ENCODE assay signal across 10 cellular contexts in genomic region chr6:70957284-70957617, GRCh38. TPM values are rescaled to one million over a fixed set of nuclear protein-coding genes. Genes with fewer than 3 reads are reported as not detected.
DNase-seq lines count a peak whose midpoint lies in the region; ATAC-seq, FAIRE-seq and TF ChIP-seq lines count a peak whose summit lies in the region.
"Had no signal": no experiment of that assay in that cellular context is flagged by ENCODE, and none has a peak within 500 bp of the region (broad histone marks: within the 10 kb centered on the region; RNA-seq: fewer than 3 reads in every experiment).

No MANE protein-coding gene starts in this region.

- H3K4me1 ChIP-seq in astrocyte (ENCODE audit: insufficient read depth, low read length) (peaks cover 14% of the 10 kb centered on the region), smooth muscle cell (ENCODE audit: low read depth) (no peaks in the 10 kb centered on the region)

- H3K27ac ChIP-seq in astrocyte (ENCODE audit: low read depth, low read length), result no peak overlapping the region
- H3K27ac ChIP-seq in smooth muscle cell (ENCODE audit: low read depth), result no peak overlapping the region

- H3K27ac Mint-ChIP-seq in astrocyte (ENCODE audit: unreplicated experiment), result no peak overlapping the region
- H3K27ac Mint-ChIP-seq: activated CD4-positive, alpha-beta T cell treated with anti-CD3 and anti-CD28 coated beads, Interleukin-2, amount 10 ng/mL, durations not matched to agents 24 days and 14 days had no signal

- H3K4me1 Mint-ChIP-seq in astrocyte (ENCODE audit: low read depth, unreplicated experiment), result no peaks in the 10 kb centered on the region

- H3K36me3 ChIP-seq in astrocyte (ENCODE audit: insufficient read depth, low read length) (no peaks in the 10 kb centered on the region), smooth muscle cell (ENCODE audit: low read depth) (no peaks in the 10 kb centered on the region)

- H3K79me2 ChIP-seq in astrocyte (ENCODE audit: insufficient read depth, low read length), result no peaks in the 10 kb centered on the region
- no peaks in the 10 kb centered on the region for H3K79me2 ChIP-seq in smooth muscle cell (ENCODE audit: low read depth)

- ATAC-seq in GM21576 (IDR thresholded peaks at IDR 0.05; ENCODE audit: unreplicated experiment), result no peak

- H3K4me2 ChIP-seq in astrocyte (ENCODE audit: low read length) (peak overlapping the region; percentile 90), smooth muscle cell (peak overlapping the region; percentile 96)

- peaks cover 60% of the 10 kb centered on the region for H3K27me3 Mint-ChIP-seq in astrocyte (ENCODE audit: low read depth, unreplicated experiment)

- H3K4me3 ChIP-seq in astrocyte (ENCODE audit: insufficient read depth, low read depth, low read length), result peak overlapping the region; percentile 53
- H3K4me3 ChIP-seq in smooth muscle cell, result peak overlapping the region; percentile 65

- no peak for TF ChIP-seq CTCF in astrocyte (IDR thresholded peaks at IDR 0.05; ENCODE audit: insufficient read depth, low read depth, low read length)
- TF ChIP-seq CTCF in smooth muscle cell (IDR thresholded peaks at IDR 0.05; ENCODE audit: borderline replicate concordance, insufficient read depth, poor library complexity, severe bottlenecking), result no peak

- H3K9me3 ChIP-seq in astrocyte (ENCODE audit: insufficient read depth, low read depth, low read length) (no peaks in the 10 kb centered on the region), smooth muscle cell (replicated peaks; ENCODE audit: low read depth) (no peaks in the 10 kb centered on the region)

- peaks cover 61% of the 10 kb centered on the region for H3K27me3 ChIP-seq in astrocyte (ENCODE audit: insufficient read depth, low read length)
- H3K27me3 ChIP-seq in smooth muscle cell (ENCODE audit: low read depth), result peaks cover 84% of the 10 kb centered on the region

- no peaks in the 10 kb centered on the region for H3F3A ChIP-seq in smooth muscle cell (ENCODE audit: low read depth)

- H4K20me1 ChIP-seq in astrocyte (ENCODE audit: insufficient read depth, low read length) (no peaks in the 10 kb centered on the region), smooth muscle cell (ENCODE audit: low read depth) (no peaks in the 10 kb centered on the region)

- H3K9me3 Mint-ChIP-seq in astrocyte (ENCODE audit: unreplicated experiment), result no peaks in the 10 kb centered on the region
- H3K9me3 Mint-ChIP-seq: activated CD4-positive, alpha-beta T cell treated with anti-CD3 and anti-CD28 coated beads, Interleukin-2, amount 10 ng/mL, durations not matched to agents 24 days and 14 days had no signal

- FAIRE-seq in astrocyte (lab: Jason Lieb, UNC), result no peak

- DNase-seq in NCI-H1092 treated with DMSO at 0.1 percent for 48 hours (lab: John Stamatoyannopoulos, UW) (peak; percentile 6), NCI-H1092 (lab: John Stamatoyannopoulos, UW) (no peak), astrocyte (ENCODE audit: low read depth) (no peak), iris pigment epithelial cell (ENCODE audit: low read depth) (peak; percentile 1), smooth muscle cell (lab: John Stamatoyannopoulos, UW; ENCODE audit: unreplicated experiment) (no peak), OCI-M1 (lab: John Stamatoyannopoulos, UW) (no peak)
- no peak for DNase-seq in central memory CD4-positive, alpha-beta T cell

- H3K36me3 Mint-ChIP-seq in astrocyte (ENCODE audit: low read depth, unreplicated experiment), result no peaks in the 10 kb centered on the region

- peak overlapping the region; percentile 68 for H3K4me3 Mint-ChIP-seq in astrocyte (ENCODE audit: unreplicated experiment)

- peak overlapping the region; percentile 83 for H2AFZ ChIP-seq in astrocyte (ENCODE audit: low read depth, low read length)
- H2AFZ ChIP-seq in smooth muscle cell (ENCODE audit: low read depth), result peak overlapping the region; percentile 55

- H3K9ac ChIP-seq in astrocyte (ENCODE audit: low read length), result no peak overlapping the region
- no peak overlapping the region for H3K9ac ChIP-seq in smooth muscle cell (ENCODE audit: low read depth)

- WGBS in smooth muscle cell (ENCODE audit: low lambda C conversion rate), result 13% methylated on average over 19 of the region's 19 CpGs

RNA-seq across cellular contexts. Expression of gene B3GAT2, which starts 0.4 kb away (rescaled TPM):
- not detected in 2 replicates for total RNA-seq in astrocyte
- 0.13 TPM in 2 replicates for total RNA-seq in smooth muscle cell
- 0.14 and 0.41 TPM in 2 replicates for polyA plus RNA-seq in smooth muscle cell
- total RNA-seq: A172 had no signal

Comparison
In these comparisons a context has a peak if more than half of its experiments do, and no peak if none do; other contexts are left out.
1. DNase-seq: peak in NCI-H1092 treated with DMSO at 0.1 percent for 48 hours (single experiment) and iris pigment epithelial cell (single experiment); none in NCI-H1092 (single experiment), astrocyte (single experiment), smooth muscle cell (single experiment), OCI-M1 (single experiment) and central memory CD4-positive, alpha-beta T cell (single experiment).